In the genomic region with DNA sequence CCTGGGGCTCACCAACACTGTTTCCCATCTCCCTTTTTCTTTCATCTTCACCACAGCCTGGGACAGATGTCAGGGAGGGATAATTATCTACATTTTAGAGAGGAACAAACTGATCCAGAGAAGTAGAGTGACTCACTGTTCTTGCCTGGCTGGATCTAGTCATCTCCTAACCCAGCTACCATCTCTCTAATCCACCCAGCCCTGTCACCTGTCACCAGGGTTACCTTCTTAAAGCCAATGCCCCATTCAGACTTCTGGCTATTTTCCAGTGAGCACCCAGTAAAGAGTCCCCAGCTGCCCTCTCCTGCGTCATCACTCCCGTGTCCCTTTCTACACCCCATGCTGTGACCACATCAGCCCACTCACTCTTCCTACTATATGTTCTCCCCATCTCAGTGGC, we compare ENCODE assay signal across 16 cellular contexts.
A peak's percentile ranks its signal among the peaks of the same experiment; 100 is the strongest.
DNase-seq lines count a peak whose midpoint lies in the region; ATAC-seq lines count a peak whose summit lies in the region.
"Had no signal": no experiment of that assay in that cellular context is flagged by ENCODE, and none has a peak within 500 bp of the region (broad histone marks: within the 10 kb centered on the region; RNA-seq: fewer than 3 reads in every experiment).

No MANE protein-coding gene starts in this region.

- peak; percentile 24 to 51 for ATAC-seq in activated T-cell treated with anti-CD3 and anti-CD28 coated beads, Interleukin-2, amount 50 U/mL, for 72 hours (replicated peaks in 1 of 2)
- peak; percentile 36 for ATAC-seq in stimulated activated effector memory CD8-positive, alpha-beta T cell treated with anti-CD3 and anti-CD28 coated beads, Interleukin-12 subunit alpha, Interleukin-12 subunit beta, amount 100 ng/mL, for 72 hours
- ATAC-seq in GM18502 (IDR thresholded peaks at IDR 0.05; ENCODE audit: poor library complexity, unreplicated experiment) (no peak), HG02840 (IDR thresholded peaks at IDR 0.05; ENCODE audit: low FRiP score, unreplicated experiment) (no peak)
- ATAC-seq: SK-N-SH treated with all-trans-retinoic acid at 6 μM for 48 hours had no signal

- peak in 1 of 2 donors; percentile 42 for DNase-seq in activated T-cell treated with anti-CD3 and anti-CD28 coated beads, Interleukin-2, amount 50 U/mL, for 72 hours
- no peak for DNase-seq in activated T-cell treated with anti-CD3 and anti-CD28 coated beads for 4 hours
- DNase-seq in NCI-H69 (lab: John Stamatoyannopoulos, UW), result peak; percentile 9
- DNase-seq in epithelial cell of prostate (ENCODE audit: low read depth, low spot score), result no peak
- no peak for DNase-seq in stimulated activated effector memory CD8-positive, alpha-beta T cell treated with anti-CD3 and anti-CD28 coated beads, Interleukin-12 subunit alpha, Interleukin-12 subunit beta, amount 100 ng/mL, for 72 hours (ENCODE audit: low spot score in 2 of 2)
- no peak for DNase-seq in T-helper 9 cell
- DNase-seq: AML-193; DND-41; midbrain; NCI-H187; posterior cingulate gyrus; stimulated activated CD4-positive, alpha-beta T cell treated with anti-CD3 and anti-CD28 coated beads, Interleukin-2, amount 100 ng/mL, for 24 hours had no signal

- peak overlapping the region; percentile 61 for H3K27ac Mint-ChIP-seq in activated T-cell treated with anti-CD3 and anti-CD28 coated beads, Interleukin-2, amount 50 U/mL, for 72 hours
- H3K27ac Mint-ChIP-seq in stimulated activated effector memory CD8-positive, alpha-beta T cell treated with anti-CD3 and anti-CD28 coated beads, Interleukin-12 subunit alpha, Interleukin-12 subunit beta, amount 100 ng/mL, for 72 hours, result peak overlapping the region; percentile 74

- H3K27me3 Mint-ChIP-seq in activated T-cell treated with anti-CD3 and anti-CD28 coated beads, Interleukin-2, amount 50 U/mL, for 72 hours (ENCODE audit: low read depth), result no peaks in the 10 kb centered on the region

- H3K27ac ChIP-seq in epithelial cell of prostate, result peak overlapping the region; percentile 48
- H3K27ac ChIP-seq: adrenal gland had no signal

- peaks cover 2% of the 10 kb centered on the region in 2 donors for H3K9me3 Mint-ChIP-seq in activated T-cell treated with anti-CD3 and anti-CD28 coated beads, Interleukin-2, amount 50 U/mL, for 72 hours
- no peaks in the 10 kb centered on the region for H3K9me3 Mint-ChIP-seq in stimulated activated effector memory CD8-positive, alpha-beta T cell treated with anti-CD3 and anti-CD28 coated beads, Interleukin-12 subunit alpha, Interleukin-12 subunit beta, amount 100 ng/mL, for 72 hours

- peak overlapping the region; percentile 16 to 33 for H3K4me3 Mint-ChIP-seq in activated T-cell treated with anti-CD3 and anti-CD28 coated beads, Interleukin-2, amount 50 U/mL, for 72 hours
- no peak overlapping the region for H3K4me3 Mint-ChIP-seq in stimulated activated effector memory CD8-positive, alpha-beta T cell treated with anti-CD3 and anti-CD28 coated beads, Interleukin-12 subunit alpha, Interleukin-12 subunit beta, amount 100 ng/mL, for 72 hours

- peaks cover 66% of the 10 kb centered on the region for H3K4me1 Mint-ChIP-seq in activated T-cell treated with anti-CD3 and anti-CD28 coated beads, Interleukin-2, amount 50 U/mL, for 72 hours (ENCODE audit: low read depth)
- peaks cover 58% of the 10 kb centered on the region for H3K4me1 Mint-ChIP-seq in stimulated activated effector memory CD8-positive, alpha-beta T cell treated with anti-CD3 and anti-CD28 coated beads, Interleukin-12 subunit alpha, Interleukin-12 subunit beta, amount 100 ng/mL, for 72 hours

- H3K36me3 Mint-ChIP-seq in activated T-cell treated with anti-CD3 and anti-CD28 coated beads, Interleukin-2, amount 50 U/mL, for 72 hours (ENCODE audit: insufficient read depth in 2 of 2), result peaks cover 4 to 8% of the 10 kb centered on the region in 2 donors
- H3K36me3 Mint-ChIP-seq in stimulated activated effector memory CD8-positive, alpha-beta T cell treated with anti-CD3 and anti-CD28 coated beads, Interleukin-12 subunit alpha, Interleukin-12 subunit beta, amount 100 ng/mL, for 72 hours, result peaks cover 27% of the 10 kb centered on the region

Comparison
In these comparisons a context has a peak if more than half of its experiments do, and no peak if none do; other contexts are left out.
1. ATAC-seq: peak in activated T-cell treated with anti-CD3 and anti-CD28 coated beads, Interleukin-2, amount 50 U/mL, for 72 hours (2 of 2) and stimulated activated effector memory CD8-positive, alpha-beta T cell treated with anti-CD3 and anti-CD28 coated beads, Interleukin-12 subunit alpha, Interleukin-12 subunit beta, amount 100 ng/mL, for 72 hours (single experiment); none in GM18502 (single experiment) and HG02840 (single experiment).